Comparison of ENCODE assay signal across 12 cellular contexts in the genomic region with DNA sequence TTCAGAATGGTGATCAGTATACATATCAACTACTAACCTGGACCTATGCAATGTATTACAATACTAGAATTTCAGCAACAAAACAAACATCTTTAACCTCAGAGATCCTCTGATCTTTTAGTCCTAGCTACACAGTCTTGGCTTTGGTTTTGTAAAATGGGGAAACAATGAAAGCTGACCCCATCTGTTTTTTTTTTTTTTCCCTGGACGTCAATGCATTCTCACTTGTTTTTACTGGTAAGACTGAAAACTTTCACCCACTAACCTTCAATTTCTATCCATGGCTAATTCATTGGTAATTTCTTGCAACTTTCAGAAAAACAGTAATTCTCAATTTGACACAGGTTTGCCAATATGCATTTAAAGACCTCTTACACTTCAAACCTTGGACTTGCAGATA. TPM values are rescaled to one million over a fixed set of nuclear protein-coding genes. Genes with fewer than 3 reads are reported as not detected.
DNase-seq lines count a peak whose midpoint lies in the region; ATAC-seq and TF ChIP-seq lines count a peak whose summit lies in the region.
"Had no signal": no experiment of that assay in that cellular context is flagged by ENCODE, and none has a peak within 500 bp of the region (broad histone marks: within the 10 kb centered on the region; RNA-seq: fewer than 3 reads in every experiment).

No MANE protein-coding gene starts in this region.

- no peaks in the 10 kb centered on the region for H3K9me3 Mint-ChIP-seq in brain
- no peaks in the 10 kb centered on the region for H3K9me3 Mint-ChIP-seq in activated CD4-positive, alpha-beta T cell treated with anti-CD3 and anti-CD28 coated beads for 36 hours (ENCODE audit: low read depth)
- H3K9me3 Mint-ChIP-seq: CD4-positive, alpha-beta memory T cell had no signal

- peaks cover 22% of the 10 kb centered on the region for H4K20me1 ChIP-seq in hepatocyte (ENCODE audit: insufficient read depth, poor library complexity, severe bottlenecking)

- H3K27ac Mint-ChIP-seq in brain, result peak overlapping the region in 3 of 5 experiments; percentile 0 to 87 (median 16)
- no peak overlapping the region for H3K27ac Mint-ChIP-seq in activated CD4-positive, alpha-beta T cell treated with anti-CD3 and anti-CD28 coated beads for 36 hours
- H3K27ac Mint-ChIP-seq: CD4-positive, alpha-beta memory T cell had no signal

- H3K4me1 Mint-ChIP-seq in brain, result peaks cover 43% of the 10 kb centered on the region
- H3K4me1 Mint-ChIP-seq in activated CD4-positive, alpha-beta T cell treated with anti-CD3 and anti-CD28 coated beads for 36 hours, result peaks cover 9% of the 10 kb centered on the region

- POLR2A ChIA-PET in HEK293 (lab: Yijun Ruan, JAX), result interaction anchor here (0.6 to 2.2 kb wide), 2 partner anchors 11 to 385 kb away, joined by 5 to 7 read pairs; partner anchors contain the start of gene FAM8A1
- POLR2A ChIA-PET in activated CD4-positive, alpha-beta T cell treated with anti-CD3 and anti-CD28 coated beads for 36 hours (lab: Charles Lee), result no interaction called here

- no peak for DNase-seq in hepatocyte (ENCODE audit: low spot score)
- no peak for DNase-seq in RKO (ENCODE audit: low spot score)
- DNase-seq in activated T-cell treated with anti-CD3 and anti-CD28 coated beads for 4 hours, result no peak
- DNase-seq in activated CD4-positive, alpha-beta T cell treated with anti-CD3 and anti-CD28 coated beads for 36 hours, result no peak
- DNase-seq: amniotic stem cell; CD4-positive, alpha-beta memory T cell; islet precursor cell had no signal

- no peak for ATAC-seq in HG03439 (IDR thresholded peaks at IDR 0.05; ENCODE audit: unreplicated experiment)
- no peak for ATAC-seq in activated CD4-positive, alpha-beta T cell treated with anti-CD3 and anti-CD28 coated beads for 36 hours

- peak overlapping the region; percentile 76 to 93 (median 79) for H3K9ac ChIP-seq in skeletal muscle tissue (ENCODE audit: low read depth in 1 of 3, low read length in 3 of 3)

- peak overlapping the region; percentile 70 to 95 (median 94) for H3K4me3 Mint-ChIP-seq in brain
- H3K4me3 Mint-ChIP-seq in activated CD4-positive, alpha-beta T cell treated with anti-CD3 and anti-CD28 coated beads for 36 hours, result no peak overlapping the region

- intact Hi-C loops in activated CD4-positive, alpha-beta T cell treated with anti-CD3 and anti-CD28 coated beads for 36 hours (cut with DNase I, micrococcal nuclease), result loop anchor here in 1 of 2 experiments (10.0 kb wide), 2 partner anchors 100 to 130 kb away; no protein-coding TSS in a partner anchor

- no peaks in the 10 kb centered on the region for H3K9me2 ChIP-seq in hepatocyte (replicated peaks; ENCODE audit: insufficient read depth)

- H2AFZ ChIP-seq in hepatocyte, result no peak overlapping the region

- peaks cover 57% of the 10 kb centered on the region for H3K79me2 ChIP-seq in hepatocyte

- CTCF ChIA-PET in HEK293 (lab: Yijun Ruan, JAX), result interaction anchor here (1.3 kb wide), 1 partner anchor 828 kb away, joined by 3 read pairs; no protein-coding TSS in a partner anchor
- CTCF ChIA-PET in activated CD4-positive, alpha-beta T cell treated with anti-CD3 and anti-CD28 coated beads for 36 hours (lab: Charles Lee), result no interaction called here

- H3K36me3 Mint-ChIP-seq in brain, result peaks cover 29% of the 10 kb centered on the region
- no peaks in the 10 kb centered on the region for H3K36me3 Mint-ChIP-seq in activated CD4-positive, alpha-beta T cell treated with anti-CD3 and anti-CD28 coated beads for 36 hours (ENCODE audit: low read depth)

- H3K4me3 ChIP-seq in HEK293 (ENCODE audit: low read depth, low read length) (no peak overlapping the region), hepatocyte (no peak overlapping the region), skeletal muscle tissue (ENCODE audit: low read length in 3 of 3) (peak overlapping the region; percentile 87 to 92 (median 90))

- H3K4me1 ChIP-seq in HEK293 (ENCODE audit: control insufficient read depth, insufficient read depth, low read length), result peaks cover 21% of the 10 kb centered on the region
- peaks cover 26% of the 10 kb centered on the region for H3K4me1 ChIP-seq in hepatocyte (ENCODE audit: insufficient read depth)
- H3K4me1 ChIP-seq in skeletal muscle tissue (ENCODE audit: control insufficient read depth in 3 of 3, insufficient read depth in 3 of 3, low read length in 3 of 3), result peaks cover 21 to 34% (median 26%) of the 10 kb centered on the region in 3 donors

- peak overlapping the region; percentile 82 for H3K4me2 ChIP-seq in hepatocyte

- H3K36me3 ChIP-seq in HEK293 (ENCODE audit: control insufficient read depth in 2 of 2, insufficient read depth in 1 of 2, low read length in 2 of 2) (peaks cover 6 to 7% of the 10 kb centered on the region in 2 experiments; a peak in 2 of 3 replicates), hepatocyte (replicated peaks; ENCODE audit: insufficient read depth, low read depth) (no peaks in the 10 kb centered on the region), skeletal muscle tissue (ENCODE audit: control insufficient read depth in 3 of 3, insufficient read depth in 3 of 3, low read length in 3 of 3) (peaks cover 0 to 3% (median 0%) of the 10 kb centered on the region in 3 donors)

- H3K27me3 ChIP-seq in hepatocyte (no peaks in the 10 kb centered on the region), skeletal muscle tissue (ENCODE audit: control insufficient read depth in 3 of 3, insufficient read depth in 3 of 3, low read length in 3 of 3) (no peaks in the 10 kb centered on the region)

- WGBS in hepatocyte (ENCODE audit: low lambda C conversion rate, missing lambda C conversion rate), result 39% methylated on average over 1 of the region's 1 CpG

- H3K27me3 Mint-ChIP-seq in brain, result peaks cover 15% of the 10 kb centered on the region
- H3K27me3 Mint-ChIP-seq in activated CD4-positive, alpha-beta T cell treated with anti-CD3 and anti-CD28 coated beads for 36 hours, result peaks cover 56% of the 10 kb centered on the region

- TF ChIP-seq CTCF in HEK293 (tag by site-specific recombination; IDR thresholded peaks at IDR 0.05) (no peak), brain (conservative IDR thresholded peaks at IDR 0.05) (no peak), hepatocyte (IDR thresholded peaks at IDR 0.05; ENCODE audit: poor library complexity) (no peak)

- H3K27ac ChIP-seq in HEK293 (ENCODE audit: extremely low read depth, low read depth, low read length) (no peak overlapping the region), hepatocyte (no peak overlapping the region), skeletal muscle tissue (ENCODE audit: low read depth, low read length) (peak overlapping the region; percentile 82)
- H3K27ac ChIP-seq: HL-60 had no signal

- no peaks in the 10 kb centered on the region for H3K9me3 ChIP-seq in HEK293 (ENCODE audit: control insufficient read depth, insufficient read depth, low read depth, low read length)
- H3K9me3 ChIP-seq in hepatocyte (ENCODE audit: low read depth), result no peaks in the 10 kb centered on the region
- H3K9me3 ChIP-seq in skeletal muscle tissue (ENCODE audit: control insufficient read depth in 3 of 3, low read length in 3 of 3), result no peaks in the 10 kb centered on the region

TF ChIP-seq in HEK293, 187 proteins besides CTCF, POLR2A, EP300 and RAD21:
- no peak for TF ChIP-seq TCF7L2 (IDR thresholded peaks at IDR 0.05; ENCODE audit: borderline replicate concordance, low read depth, low read length)
- TF ChIP-seq PRDM1 (tag by site-specific recombination; IDR thresholded peaks at IDR 0.05), result peak; percentile 92

RNA-seq across cellular contexts. Expression of gene KIF13A, which starts 3.0 kb away (rescaled TPM):
- polyA plus RNA-seq in brain (ENCODE audit: insufficient read depth, low read depth, low replicate concordance), result 7.1 TPM
- 27.9 TPM in 2 replicates for total RNA-seq in hepatocyte
- 13.0 and 16.2 TPM in 2 replicates for polyA plus RNA-seq in hepatocyte
- total RNA-seq in skeletal muscle tissue, result 44.9 TPM
- under 1 TPM in 1 of 2 experiments, not detected in 1; 0.07 TPM for total RNA-seq in activated CD4-positive, alpha-beta T cell treated with anti-CD3 and anti-CD28 coated beads for 36 hours

Comparison
In these comparisons a context has a peak if more than half of its experiments do, and no peak if none do; other contexts are left out.
1. H3K4me3 ChIP-seq: peak in skeletal muscle tissue (3 of 3); none in HEK293 (single experiment) and hepatocyte (single experiment).
2. RNA of gene KIF13A, which starts 3.0 kb away (total RNA-seq): 44.9 TPM in skeletal muscle tissue (single experiment) and 27.9 TPM in hepatocyte; 0.07 TPM in activated CD4-positive, alpha-beta T cell treated with anti-CD3 and anti-CD28 coated beads for 36 hours; every median in the first group is over 10 times any median in the second.